ENCODE assay signal across 1 cellular context in the genomic region with DNA sequence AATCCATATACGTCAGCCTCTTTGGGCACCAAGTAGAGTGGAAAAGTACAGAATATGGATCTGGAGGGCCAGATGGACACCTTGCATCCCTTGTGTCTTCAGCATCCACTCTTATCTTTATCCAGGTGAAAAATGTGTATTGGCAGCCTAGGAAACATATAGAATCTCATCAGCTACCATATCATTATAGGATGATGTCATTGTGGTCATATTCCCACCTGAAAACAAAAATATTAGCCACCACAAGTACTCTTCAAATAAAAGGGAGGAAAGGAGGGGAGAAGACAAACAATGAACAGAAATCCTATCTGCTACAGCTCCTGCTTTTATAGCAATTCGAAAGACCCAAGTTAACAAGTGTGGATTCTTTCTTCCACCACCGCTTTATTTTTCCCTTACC.
A peak's percentile ranks its signal among the peaks of the same experiment; 100 is the strongest.
TF ChIP-seq lines count a peak whose summit lies in the region.

No MANE protein-coding gene starts in this region.

TF ChIP-seq in HEK293, 187 proteins besides CTCF, POLR2A, EP300 and RAD21 (continued from another document):
- TF ChIP-seq, protein P1, sequence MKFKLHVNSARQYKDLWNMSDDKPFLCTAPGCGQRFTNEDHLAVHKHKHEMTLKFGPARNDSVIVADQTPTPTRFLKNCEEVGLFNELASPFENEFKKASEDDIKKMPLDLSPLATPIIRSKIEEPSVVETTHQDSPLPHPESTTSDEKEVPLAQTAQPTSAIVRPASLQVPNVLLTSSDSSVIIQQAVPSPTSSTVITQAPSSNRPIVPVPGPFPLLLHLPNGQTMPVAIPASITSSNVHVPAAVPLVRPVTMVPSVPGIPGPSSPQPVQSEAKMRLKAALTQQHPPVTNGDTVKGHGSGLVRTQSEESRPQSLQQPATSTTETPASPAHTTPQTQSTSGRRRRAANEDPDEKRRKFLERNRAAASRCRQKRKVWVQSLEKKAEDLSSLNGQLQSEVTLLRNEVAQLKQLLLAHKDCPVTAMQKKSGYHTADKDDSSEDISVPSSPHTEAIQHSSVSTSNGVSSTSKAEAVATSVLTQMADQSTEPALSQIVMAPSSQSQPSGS (tag by site-specific recombination; IDR thresholded peaks at IDR 0.05; ENCODE audit: low read depth), result peak; percentile 66
- TF ChIP-seq ZNF416 (tag by site-specific recombination; IDR thresholded peaks at IDR 0.05), result no peak
